Comparison of ENCODE assay signal across 9 cellular contexts in genomic region chr2:237966565-237967462, GRCh38. TPM values are rescaled to one million over a fixed set of nuclear protein-coding genes. Genes with fewer than 3 reads are reported as not detected.
DNase-seq lines count a peak whose midpoint lies in the region; ATAC-seq, FAIRE-seq and TF ChIP-seq lines count a peak whose summit lies in the region.
"Had no signal": no experiment of that assay in that cellular context is flagged by ENCODE, and none has a peak within 500 bp of the region (broad histone marks: within the 10 kb centered on the region; RNA-seq: fewer than 3 reads in every experiment).

TSS of gene UBE2F (plus strand) at chr2:237967014. CDS start at chr2:237973108, 6,094 bp downstream.

- peak within 1 kb of the TSS; percentile 61 for H3K27ac ChIP-seq in keratinocyte (ENCODE audit: control insufficient read depth, insufficient read depth, low read length)

- peaks cover 6% of the 10 kb centered on the region for H3K9me3 ChIP-seq in keratinocyte (ENCODE audit: control insufficient read depth, low read depth, low read length)

- H3K4me3 ChIP-seq in AG09309 (ENCODE audit: control insufficient read depth, low read depth, low read length): peak within 1 kb of the TSS; percentile 93
- H3K4me3 ChIP-seq in keratinocyte (ENCODE audit: control insufficient read depth in 2 of 3, extremely low read depth in 1 of 3, insufficient read depth in 2 of 3, low read depth in 1 of 3, low read length in 3 of 3): peak within 1 kb of the TSS; percentile 92 to 94 (median 92)

- peak; percentile 97 for ATAC-seq in GM19023 (IDR thresholded peaks at IDR 0.05; ENCODE audit: unreplicated experiment)
- ATAC-seq in HG03280 (IDR thresholded peaks at IDR 0.05; ENCODE audit: unreplicated experiment): peak; percentile 95
- peak; percentile 95 to 97 for ATAC-seq in activated CD4-positive, CD25-positive, alpha-beta regulatory T cell treated with anti-CD3 and anti-CD28 coated beads, Interleukin-2, amount 50 U/mL, for 24 hours

- no peak for FAIRE-seq in keratinocyte (lab: Jason Lieb, UNC)
- FAIRE-seq: colon had no signal

- H3K4me1 ChIP-seq in keratinocyte (ENCODE audit: control insufficient read depth, extremely low read depth, insufficient read depth, low read length): peaks cover 17% of the 10 kb centered on the region

- TF ChIP-seq CTCF in AG09309 (IDR thresholded peaks at IDR 0.05; ENCODE audit: control insufficient read depth, insufficient read depth, low read depth, low read length, missing control alignments) (no peak), keratinocyte (optimal IDR thresholded peaks at IDR 0.05 in 1 of 3, IDR thresholded peaks at IDR 0.05 in 1 of 3, conservative IDR thresholded peaks at IDR 0.05 in 1 of 3; ENCODE audit: extremely low read depth in 1 of 3, insufficient read depth in 2 of 3, low read length in 3 of 3) (no peak)

- H3K27me3 ChIP-seq in keratinocyte (ENCODE audit: control insufficient read depth, extremely low read depth, insufficient read depth, low read length): no peaks in the 10 kb centered on the region

- DNase-seq in AG09309 (ENCODE audit: low read depth): peak; percentile 84
- DNase-seq in NCI-H345 treated with DMSO at 0.1 percent for 48 hours (lab: John Stamatoyannopoulos, UW; ENCODE audit: unreplicated experiment): peak; percentile 96
- DNase-seq in cerebellar cortex (ENCODE audit: low spot score): peak; percentile 95
- peak; percentile 62 for DNase-seq in keratinocyte (ENCODE audit: low read depth, low spot score)
- peak; percentile 93 to 98 for DNase-seq in stimulated activated CD4-positive, alpha-beta T cell treated with anti-CD3 and anti-CD28 coated beads, Interleukin-15, amount 100 ng/mL, for 1 hour (ENCODE audit: low read depth in 1 of 2, low spot score in 1 of 2)

- peaks cover 7% of the 10 kb centered on the region for H3K9me1 ChIP-seq in keratinocyte (ENCODE audit: control insufficient read depth, extremely low read depth, insufficient read depth, low read length)

- peaks cover 26% of the 10 kb centered on the region for H4K20me1 ChIP-seq in keratinocyte (ENCODE audit: control insufficient read depth, extremely low read depth, insufficient read depth, low read length)

- dilution Hi-C loops in keratinocyte (cut with MboI; ENCODE audit: extremely low pct_ligation_motif_present, low sequenced_read_pairs): no loop called here

- H2AFZ ChIP-seq in keratinocyte (ENCODE audit: control insufficient read depth, low read length): peak within 1 kb of the TSS; percentile 95

- peak within 1 kb of the TSS; percentile 100 for H3K4me2 ChIP-seq in keratinocyte (ENCODE audit: control insufficient read depth, extremely low read depth, insufficient read depth, low read depth, low read length)

- peaks cover 7 to 10% of the 10 kb centered on the region in 2 experiments for H3K36me3 ChIP-seq in keratinocyte (ENCODE audit: control insufficient read depth in 2 of 2, extremely low read depth in 1 of 2, insufficient read depth in 2 of 2, low read length in 2 of 2)

- peaks cover 46% of the 10 kb centered on the region for H3K79me2 ChIP-seq in keratinocyte (ENCODE audit: control insufficient read depth, insufficient read depth, low read length)

- peak within 1 kb of the TSS; percentile 79 for H3K9ac ChIP-seq in keratinocyte (ENCODE audit: control insufficient read depth, extremely low read depth, insufficient read depth, low read length)

RNA-seq across cellular contexts. Expression of gene UBE2F, which starts in this region (rescaled TPM):
- 63.6 to 98.6 TPM (median 95.6 TPM) in 3 replicates for polyA plus RNA-seq in keratinocyte
- 18.8 TPM for polyA plus RNA-seq in keratinocyte (2011; ENCODE audit: low read depth)
- 94.7 and 142 TPM in 2 replicates for polyA plus RNA-seq in keratinocyte (2011; cell fraction: cytosol; rRNA removed)
- polyA plus RNA-seq in keratinocyte (2011; cell fraction: nucleus; rRNA removed): 35.2 and 44.2 TPM in 2 replicates
- 62.5 and 68.7 TPM in 2 replicates for polyA plus RNA-seq in keratinocyte (2012; ENCODE audit: low replicate concordance)
- 26.1 to 39.6 TPM (median 34.8 TPM) in 3 replicates for polyA minus RNA-seq in keratinocyte
- polyA minus RNA-seq in keratinocyte (2011; cell fraction: cytosol; rRNA and poly(A)+ RNA removed): 48.3 TPM
- polyA minus RNA-seq in keratinocyte (2011; cell fraction: nucleus; rRNA and poly(A)+ RNA removed): 20.0 and 28.0 TPM in 2 replicates

Comparison
In these comparisons a context has a peak if more than half of its experiments do, and no peak if none do; other contexts are left out.
1. Peak in every context shown above with its lines: DNase-seq, ATAC-seq, H3K4me3 ChIP-seq and H3K27ac ChIP-seq.